19 cellular contexts compared by ENCODE assay signal in genomic region chr6:115977220-115977619, GRCh38.
"Had no signal": no experiment of that assay in that cellular context is flagged by ENCODE, and none has a peak within 500 bp of the region (broad histone marks: within the 10 kb centered on the region; RNA-seq: fewer than 3 reads in every experiment).

No MANE protein-coding gene starts in this region.

- DNase-seq: central memory CD4-positive, alpha-beta T cell; cortex of kidney; effector CD4-positive, alpha-beta T cell; left lung; natural killer cell; pancreas; right lobe of liver; stimulated activated CD4-positive, alpha-beta T cell treated with anti-CD3 and anti-CD28 coated beads, Interleukin-12 subunit alpha, Interleukin-12 subunit beta, amount 100 ng/mL, for 4 hours; stimulated activated CD4-positive, alpha-beta T cell treated with anti-CD3 and anti-CD28 coated beads, Interleukin-1b, Interleukin-23, amount 100 ng/mL, for 48 hours; stimulated activated CD4-positive, alpha-beta T cell treated with anti-CD3 and anti-CD28 coated beads, Interleukin-4, amount 100 ng/mL, for 1 hour; stimulated activated CD8-positive, alpha-beta memory T cell treated with anti-CD3 and anti-CD28 coated beads, Interleukin-4, amount 100 ng/mL, for 48 hours; stimulated activated naive CD4-positive, alpha-beta T cell; stimulated activated naive CD8-positive, alpha-beta T cell treated with anti-CD3 and anti-CD28 coated beads, Interleukin-15, amount 100 ng/mL, for 72 hours; testis; tibial artery; upper lobe of left lung had no signal

- H3K27me3 ChIP-seq: left lung, neutrophil, pancreas, right lobe of liver, testis, tibial artery, upper lobe of left lung had no signal

- H3K36me3 ChIP-seq: left lung, neutrophil, pancreas, right lobe of liver, tibial artery, upper lobe of left lung had no signal

- H3K9me3 ChIP-seq: left lung, neutrophil, pancreas, right lobe of liver, testis, tibial artery, upper lobe of left lung had no signal

- H3K4me3 ChIP-seq: left lung, pancreas, right lobe of liver, smooth muscle cell, testis, tibial artery, upper lobe of left lung had no signal

- H3K27ac ChIP-seq: left lung, neutrophil, pancreas, right lobe of liver, testis, tibial artery, upper lobe of left lung had no signal

- H3K27ac Mint-ChIP-seq: natural killer cell; stimulated activated naive CD8-positive, alpha-beta T cell treated with anti-CD3 and anti-CD28 coated beads, Interleukin-15, amount 100 ng/mL, for 72 hours had no signal

- H3K36me3 Mint-ChIP-seq: natural killer cell had no signal

- H3K9me3 Mint-ChIP-seq: natural killer cell; neural crest cell; stimulated activated naive CD8-positive, alpha-beta T cell treated with anti-CD3 and anti-CD28 coated beads, Interleukin-15, amount 100 ng/mL, for 72 hours had no signal

- H3K4me3 Mint-ChIP-seq: natural killer cell; neural crest cell; stimulated activated naive CD8-positive, alpha-beta T cell treated with anti-CD3 and anti-CD28 coated beads, Interleukin-15, amount 100 ng/mL, for 72 hours had no signal

- H3K4me1 ChIP-seq: left lung, right lobe of liver, testis, upper lobe of left lung had no signal

- H3K4me1 Mint-ChIP-seq: natural killer cell; neural crest cell; stimulated activated naive CD8-positive, alpha-beta T cell treated with anti-CD3 and anti-CD28 coated beads, Interleukin-15, amount 100 ng/mL, for 72 hours had no signal
